ENCODE assay signal across 23 cellular contexts in genomic region chr14:101506211-101506920, GRCh38. TPM values are rescaled to one million over a fixed set of nuclear protein-coding genes. Genes with fewer than 3 reads are reported as not detected.
DNase-seq lines count a peak whose midpoint lies in the region; ATAC-seq, FAIRE-seq and TF ChIP-seq lines count a peak whose summit lies in the region.
"Had no signal": no experiment of that assay in that cellular context is flagged by ENCODE, and none has a peak within 500 bp of the region (broad histone marks: within the 10 kb centered on the region; RNA-seq: fewer than 3 reads in every experiment).

No MANE protein-coding gene starts in this region.

- H3K36me3 Mint-ChIP-seq in CD14-positive monocyte = no peaks in the 10 kb centered on the region
- H3K36me3 Mint-ChIP-seq: activated CD4-positive, alpha-beta memory T cell treated with anti-CD3 and anti-CD28 coated beads for 36 hours; naive B cell had no signal

- DNase-seq in CD14-positive monocyte (ENCODE audit: low spot score) (peak; percentile 39), left lung (peak; percentile 11 to 52), spleen (peak; percentile 71), frontal cortex (ENCODE audit: low spot score in 2 of 2) (no peak), NCI-H345 treated with DMSO at 0.1 percent for 48 hours (lab: John Stamatoyannopoulos, UW; ENCODE audit: unreplicated experiment) (no peak)
- DNase-seq in activated naive CD4-positive, alpha-beta T cell treated with anti-CD3 and anti-CD28 coated beads, Interleukin-2, amount 50 U/mL, for 16 hours = peak; percentile 4
- DNase-seq in activated T-cell treated with anti-CD3 and anti-CD28 coated beads, Interleukin-2, amount 50 U/mL, for 1 hour = no peak
- DNase-seq: activated naive CD8-positive, alpha-beta T cell treated with anti-CD3 and anti-CD28 coated beads, Interleukin-2, amount 50 U/mL, for 24 hours; effector memory CD4-positive, alpha-beta T cell; esophagus squamous epithelium; IMR-90; mammary epithelial cell; naive B cell; NCI-H146; NCI-H774; OCI-M1 had no signal

- H3K4me3 Mint-ChIP-seq in CD14-positive monocyte = no peak overlapping the region
- H3K4me3 Mint-ChIP-seq: activated CD4-positive, alpha-beta memory T cell treated with anti-CD3 and anti-CD28 coated beads for 36 hours; activated naive CD8-positive, alpha-beta T cell treated with anti-CD3 and anti-CD28 coated beads, Interleukin-2, amount 50 U/mL, for 24 hours; naive B cell; T-helper 1 cell treated with Interleukin-12 subunit alpha and Interleukin-12 subunit beta and Interleukin-4 antibody, amounts not matched to agents 30 μg/mL and 1 μg/mL, for 36 hours had no signal

- intact Hi-C loops in CD14-positive monocyte (cut with micrococcal nuclease) = no loop called here
- intact Hi-C loops in left lung (cut with DNase I) = no loop called here
- intact Hi-C loops in spleen (cut with DNase I; ENCODE audit: low total_unique reads) = no loop called here

- ATAC-seq in left lung = no peak
- ATAC-seq: activated naive CD8-positive, alpha-beta T cell treated with anti-CD3 and anti-CD28 coated beads, Interleukin-2, amount 50 U/mL, for 24 hours had no signal

- TF ChIP-seq CTCF in CD14-positive monocyte (IDR thresholded peaks at IDR 0.05) (no peak), left lung (IDR thresholded peaks at IDR 0.05) (no peak), spleen (IDR thresholded peaks at IDR 0.05 in 8 of 11, conservative IDR thresholded peaks at IDR 0.05 in 3 of 11) (no peak)

- no peak for TF ChIP-seq POLR2A in spleen (IDR thresholded peaks at IDR 0.05)

- peaks cover 0 to 8% (median 1%) of the 10 kb centered on the region in 7 donors for H3K9me3 Mint-ChIP-seq in CD14-positive monocyte
- H3K9me3 Mint-ChIP-seq: activated CD4-positive, alpha-beta memory T cell treated with anti-CD3 and anti-CD28 coated beads for 36 hours; activated naive CD8-positive, alpha-beta T cell treated with anti-CD3 and anti-CD28 coated beads, Interleukin-2, amount 50 U/mL, for 24 hours; T-helper 1 cell treated with Interleukin-12 subunit alpha and Interleukin-12 subunit beta and Interleukin-4 antibody, amounts not matched to agents 30 μg/mL and 1 μg/mL, for 36 hours had no signal

- peaks cover 6 to 10% (median 7%) of the 10 kb centered on the region in 3 donors for H3K27me3 Mint-ChIP-seq in CD14-positive monocyte (ENCODE audit: low read depth in 3 of 3)
- H3K27me3 Mint-ChIP-seq: activated CD4-positive, alpha-beta memory T cell treated with anti-CD3 and anti-CD28 coated beads for 36 hours; activated naive CD8-positive, alpha-beta T cell treated with anti-CD3 and anti-CD28 coated beads, Interleukin-2, amount 50 U/mL, for 24 hours had no signal

- no peak overlapping the region for H3K4me3 ChIP-seq in left lung
- H3K4me3 ChIP-seq in spleen = no peak overlapping the region
- H3K4me3 ChIP-seq: cardiac muscle cell, esophagus squamous epithelium, SJSA1 had no signal

- H3K9me3 ChIP-seq in left lung (no peaks in the 10 kb centered on the region), spleen (peaks cover 0 to 14% (median 3%) of the 10 kb centered on the region in 8 donors)
- H3K9me3 ChIP-seq: SJSA1 had no signal

- H3K4me1 Mint-ChIP-seq in CD14-positive monocyte = no peaks in the 10 kb centered on the region
- H3K4me1 Mint-ChIP-seq: activated naive CD8-positive, alpha-beta T cell treated with anti-CD3 and anti-CD28 coated beads, Interleukin-2, amount 50 U/mL, for 24 hours; naive B cell had no signal

- no peak for FAIRE-seq in frontal cortex (lab: Jason Lieb, UNC)

- H3K27me3 ChIP-seq in left lung (peaks cover 0 to 9% of the 10 kb centered on the region in 2 donors), spleen (replicated peaks in 1 of 7) (peaks cover 0 to 5% (median 0%) of the 10 kb centered on the region in 7 donors)
- H3K27me3 ChIP-seq: cardiac muscle cell, SJSA1 had no signal

- H3K4me1 ChIP-seq in left lung (no peaks in the 10 kb centered on the region), spleen (no peaks in the 10 kb centered on the region)
- H3K4me1 ChIP-seq: SJSA1 had no signal

- H3K27ac ChIP-seq in left lung (no peak overlapping the region), spleen (no peak overlapping the region)
- H3K27ac ChIP-seq: cardiac muscle cell, HL-60, SJSA1 had no signal

- no peak overlapping the region for H3K27ac Mint-ChIP-seq in CD14-positive monocyte
- H3K27ac Mint-ChIP-seq: activated CD4-positive, alpha-beta memory T cell treated with anti-CD3 and anti-CD28 coated beads for 36 hours; activated naive CD8-positive, alpha-beta T cell treated with anti-CD3 and anti-CD28 coated beads, Interleukin-2, amount 50 U/mL, for 24 hours; T-helper 1 cell treated with Interleukin-12 subunit alpha and Interleukin-12 subunit beta and Interleukin-4 antibody, amounts not matched to agents 30 μg/mL and 1 μg/mL, for 36 hours had no signal

- WGBS in spleen, 5 donors = 84 to 91% (median 87%) methylated on average over 9 to 13 of the region's 13 CpGs

- no peaks in the 10 kb centered on the region for H3K36me3 ChIP-seq in left lung
- H3K36me3 ChIP-seq in spleen = no peaks in the 10 kb centered on the region
- H3K36me3 ChIP-seq: cardiac muscle cell, esophagus squamous epithelium, SJSA1 had no signal

RNA-seq across cellular contexts. Expression of gene DIO3, which starts 54.9 kb away (rescaled TPM):
- polyA plus RNA-seq in CD14-positive monocyte (not detected), spleen (under 1 TPM; 0.04 to 0.46 (median 0.42) TPM)
- total RNA-seq in left lung (under 1 TPM; 0.38 to 0.84 TPM), spleen (1 to 10 TPM in 1 of 7 donors, under 1 TPM in 4, not detected in 2; 0.20 to 1.3 (median 0.36) TPM), frontal cortex (under 0.01 TPM)
- total RNA-seq: activated CD4-positive, alpha-beta memory T cell treated with anti-CD3 and anti-CD28 coated beads for 36 hours; Daoy; IMR-90; M059J; mammary epithelial cell; SJSA1 had no signal
- polyA plus RNA-seq: cardiac muscle cell, IMR-90, mammary epithelial cell had no signal

Comparison
In these comparisons a context has a peak if more than half of its experiments do, and no peak if none do; other contexts are left out.
1. DNase-seq: peak in CD14-positive monocyte (single experiment), activated naive CD4-positive, alpha-beta T cell treated with anti-CD3 and anti-CD28 coated beads, Interleukin-2, amount 50 U/mL, for 16 hours (single experiment), left lung (2 of 2) and spleen (single experiment); none in frontal cortex (0 of 2), NCI-H345 treated with DMSO at 0.1 percent for 48 hours (single experiment) and activated T-cell treated with anti-CD3 and anti-CD28 coated beads, Interleukin-2, amount 50 U/mL, for 1 hour (single experiment).